8 cellular contexts compared by ENCODE assay signal in the genomic region with DNA sequence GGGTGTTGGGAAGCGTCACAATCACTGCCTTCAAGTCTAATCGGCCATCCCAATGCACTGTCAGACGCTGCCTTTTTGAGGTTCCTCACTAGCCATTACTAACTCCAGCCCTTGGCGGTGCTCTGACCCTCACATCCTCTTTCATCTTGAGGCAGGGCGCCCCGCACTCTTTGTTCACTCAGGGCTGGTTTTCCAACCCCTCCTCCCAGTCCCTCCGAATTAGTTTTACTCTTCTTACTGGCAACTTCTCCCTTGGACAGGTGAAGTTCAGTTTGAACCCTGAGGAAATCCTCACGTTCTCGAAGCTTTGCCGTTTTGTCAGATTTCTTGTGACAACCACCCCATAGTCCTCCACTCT. TPM values are rescaled to one million over a fixed set of nuclear protein-coding genes. Genes with fewer than 3 reads are reported as not detected.
DNase-seq lines count a peak whose midpoint lies in the region; ATAC-seq and TF ChIP-seq lines count a peak whose summit lies in the region.

No MANE protein-coding gene starts in this region.

- 1% methylated on average over 8 of the region's 10 CpGs for WGBS in right lobe of liver (ENCODE audit: insufficient coverage, low coverage, low lambda C conversion rate, missing lambda C conversion rate)

- BruUV-seq in Calu3 (replicated peaks; lab: Mats Ljungman, UMichigan), result no TSS peak

- peak overlapping the region; percentile 100 for H3K27ac Mint-ChIP-seq in Calu3 (ENCODE audit: unreplicated experiment)
- peak overlapping the region; percentile 99 for H3K27ac Mint-ChIP-seq in activated naive CD8-positive, alpha-beta T cell treated with anti-CD3 and anti-CD28 coated beads, Interleukin-2, amount 10 ng/mL, durations not matched to agents 7 days and 5 days

- H3K9me3 Mint-ChIP-seq in Calu3 (ENCODE audit: low read depth, unreplicated experiment), result no peaks in the 10 kb centered on the region
- no peaks in the 10 kb centered on the region for H3K9me3 Mint-ChIP-seq in activated naive CD8-positive, alpha-beta T cell treated with anti-CD3 and anti-CD28 coated beads, Interleukin-2, amount 10 ng/mL, durations not matched to agents 7 days and 5 days

- no peaks in the 10 kb centered on the region for H3K9me3 ChIP-seq in right lobe of liver
- H3K9me3 ChIP-seq in uterus, result no peaks in the 10 kb centered on the region

- H3K4me3 ChIP-seq in right lobe of liver (peak overlapping the region; percentile 56 to 95 (median 74)), uterus (peak overlapping the region; percentile 89 to 91)

- peak; percentile 2 for ATAC-seq in HG02852 (IDR thresholded peaks at IDR 0.05; ENCODE audit: unreplicated experiment)
- ATAC-seq in activated naive CD8-positive, alpha-beta T cell treated with anti-CD3 and anti-CD28 coated beads, Interleukin-2, amount 10 ng/mL, durations not matched to agents 7 days and 5 days (ENCODE audit: low read depth), result no peak
- ATAC-seq in right lobe of liver, result peak in 1 of 4 donors; percentile 0

- intact Hi-C loops in Calu3 (cut with micrococcal nuclease; ENCODE audit: unreplicated experiment), result loop anchor here (1.0 to 5.0 kb wide), 6 partner anchors 39 to 182 kb away; partner anchors contain the start of genes CS, MYL6, NABP2 and SMARCC2
- intact Hi-C loops in right lobe of liver (cut with DNase I), result no loop called here
- intact Hi-C loops in uterus (cut with DNase I; ENCODE audit: low total_unique reads), result loop anchor here (5.0 kb wide), 1 partner anchor 104 kb away; the partner anchor contains the start of genes NABP2 and RNF41

- H3K4me3 Mint-ChIP-seq in Calu3 (ENCODE audit: low read depth, unreplicated experiment), result peak overlapping the region; percentile 97
- peak overlapping the region; percentile 98 for H3K4me3 Mint-ChIP-seq in activated naive CD8-positive, alpha-beta T cell treated with anti-CD3 and anti-CD28 coated beads, Interleukin-2, amount 10 ng/mL, durations not matched to agents 7 days and 5 days

- peaks cover 57% of the 10 kb centered on the region for H3K36me3 Mint-ChIP-seq in Calu3 (ENCODE audit: insufficient read depth, unreplicated experiment)
- peaks cover 20% of the 10 kb centered on the region for H3K36me3 Mint-ChIP-seq in activated naive CD8-positive, alpha-beta T cell treated with anti-CD3 and anti-CD28 coated beads, Interleukin-2, amount 10 ng/mL, durations not matched to agents 7 days and 5 days

- POLR2A ChIA-PET in activated naive CD8-positive, alpha-beta T cell treated with anti-CD3 and anti-CD28 coated beads, Interleukin-2, amount 10 ng/mL, durations not matched to agents 7 days and 5 days (lab: Charles Lee), result interaction anchor here (0.6 to 5.3 kb wide), 35 partner anchors 10 to 390 kb away, joined by 3 to 111 read pairs (median 4); partner anchors contain the start of genes ANKRD52, CNPY2, COQ10A and DNAJC14

- peaks cover 17% of the 10 kb centered on the region for H3K4me1 Mint-ChIP-seq in Calu3 (ENCODE audit: low read depth, unreplicated experiment)
- peaks cover 25% of the 10 kb centered on the region for H3K4me1 Mint-ChIP-seq in activated naive CD8-positive, alpha-beta T cell treated with anti-CD3 and anti-CD28 coated beads, Interleukin-2, amount 10 ng/mL, durations not matched to agents 7 days and 5 days

- H3K27me3 Mint-ChIP-seq in Calu3 (ENCODE audit: unreplicated experiment), result no peaks in the 10 kb centered on the region
- H3K27me3 Mint-ChIP-seq in activated naive CD8-positive, alpha-beta T cell treated with anti-CD3 and anti-CD28 coated beads, Interleukin-2, amount 10 ng/mL, durations not matched to agents 7 days and 5 days, result no peaks in the 10 kb centered on the region

- TF ChIP-seq POLR2A in right lobe of liver (IDR thresholded peaks at IDR 0.05), result no peak
- TF ChIP-seq POLR2A in uterus (IDR thresholded peaks at IDR 0.05), result no peak

- H3K27me3 ChIP-seq in right lobe of liver, result no peaks in the 10 kb centered on the region
- no peaks in the 10 kb centered on the region for H3K27me3 ChIP-seq in uterus

- H3K36me3 ChIP-seq in right lobe of liver (peaks cover 0 to under 1% (median 0%) of the 10 kb centered on the region in 4 donors), uterus (no peaks in the 10 kb centered on the region)

- DNase-seq in Calu3 (no peak), right lobe of liver (no peak), uterus (no peak), ureter (ENCODE audit: low spot score) (no peak), activated gamma-delta T cell (lab: John Stamatoyannopoulos, UW) (no peak)
- no peak for DNase-seq in activated naive CD8-positive, alpha-beta T cell treated with anti-CD3 and anti-CD28 coated beads, Interleukin-2, amount 10 ng/mL, durations not matched to agents 7 days and 5 days
- no peak for DNase-seq in stimulated activated CD4-positive, alpha-beta T cell treated with anti-CD3 and anti-CD28 coated beads, Interleukin-1b, Interleukin-23, amount 100 ng/mL, for 48 hours

- H3K4me1 ChIP-seq in right lobe of liver (peaks cover 0 to 49% (median 19%) of the 10 kb centered on the region in 4 donors), uterus (peaks cover 5 to 14% of the 10 kb centered on the region in 2 donors)

- CTCF ChIA-PET in Calu3 (lab: Charles Lee), result interaction anchor here (0.6 to 3.3 kb wide), 14 partner anchors 8 to 377 kb away, joined by 3 to 53 read pairs (median 4); partner anchors contain the start of genes ESYT1, MYL6, PA2G4 and RAB5B

- H3K27ac ChIP-seq in right lobe of liver (peak overlapping the region; percentile 75 to 84 (median 82)), uterus (peak overlapping the region; percentile 98)

- TF ChIP-seq CTCF in Calu3 (IDR thresholded peaks at IDR 0.05; ENCODE audit: unreplicated experiment) (no peak), right lobe of liver (IDR thresholded peaks at IDR 0.05) (no peak), uterus (IDR thresholded peaks at IDR 0.05) (no peak)

RNA-seq across cellular contexts. Expression of gene ZC3H10, which starts 0.6 kb away (rescaled TPM):
- 6.6 and 8.2 TPM in 2 replicates for total RNA-seq in Calu3 (2022)
- 10 to 100 TPM; 10.6 to 12.0 TPM for total RNA-seq in activated naive CD8-positive, alpha-beta T cell treated with anti-CD3 and anti-CD28 coated beads, Interleukin-2, amount 10 ng/mL, durations not matched to agents 7 days and 5 days
- 1 to 10 TPM; 1.7 to 5.4 (median 3.2) TPM for total RNA-seq in right lobe of liver
- 1 to 10 TPM; 1.3 to 9.8 (median 4.2) TPM for total RNA-seq in uterus
- 9.8 TPM for total RNA-seq in ureter

RNA-seq across cellular contexts. Expression of gene RPL41, which starts 2.2 kb away (rescaled TPM):
- 2,379 and 2,426 TPM in 2 replicates for total RNA-seq in Calu3 (2022)
- 1,000 to 10,000 TPM; 4,462 to 4,551 TPM for total RNA-seq in activated naive CD8-positive, alpha-beta T cell treated with anti-CD3 and anti-CD28 coated beads, Interleukin-2, amount 10 ng/mL, durations not matched to agents 7 days and 5 days
- total RNA-seq in right lobe of liver, result 1,000 to 10,000 TPM in 4 of 6 experiments, 100 to 1,000 TPM in 2; 516 to 1,547 (median 1,257) TPM
- total RNA-seq in uterus, result 1,000 to 10,000 TPM; 1,022 to 4,789 (median 2,600) TPM
- 5,339 TPM for total RNA-seq in ureter

RNA-seq across cellular contexts. Expression of gene ESYT1, which starts 9.4 kb away (rescaled TPM):
- 72.7 and 91.1 TPM in 2 replicates for total RNA-seq in Calu3 (2022)
- 100 to 1,000 TPM; 251 TPM for total RNA-seq in activated naive CD8-positive, alpha-beta T cell treated with anti-CD3 and anti-CD28 coated beads, Interleukin-2, amount 10 ng/mL, durations not matched to agents 7 days and 5 days
- 100 to 1,000 TPM in 1 of 6 experiments, 10 to 100 TPM in 5; 56.5 to 117 (median 70.3) TPM for total RNA-seq in right lobe of liver
- total RNA-seq in uterus, result 100 to 1,000 TPM in 3 of 4 donors, 10 to 100 TPM in 1; 98.4 to 203 (median 134) TPM
- 131 TPM for total RNA-seq in ureter

RNA-seq across cellular contexts. Expression of gene PA2G4, which starts 14.3 kb away (rescaled TPM):
- total RNA-seq in Calu3 (2022) (229 and 233 TPM in 2 replicates), right lobe of liver (10 to 100 TPM; 29.7 to 82.4 (median 36.6) TPM), uterus (100 to 1,000 TPM in 1 of 4 donors, 10 to 100 TPM in 3; 64.4 to 120 (median 81.0) TPM), ureter (139 TPM)
- 100 to 1,000 TPM; 226 to 227 TPM for total RNA-seq in activated naive CD8-positive, alpha-beta T cell treated with anti-CD3 and anti-CD28 coated beads, Interleukin-2, amount 10 ng/mL, durations not matched to agents 7 days and 5 days

RNA-seq across cellular contexts. Expression of gene MYL6B, which starts 33.7 kb away (rescaled TPM):
- total RNA-seq in Calu3 (2022) (52.4 and 53.7 TPM in 2 replicates), right lobe of liver (10 to 100 TPM in 5 of 6 experiments, 1 to 10 TPM in 1; 4.9 to 18.7 (median 12.6) TPM), uterus (10 to 100 TPM in 3 of 4 donors, 1 to 10 TPM in 1; 6.7 to 57.5 (median 27.0) TPM), ureter (37.8 TPM)
- total RNA-seq in activated naive CD8-positive, alpha-beta T cell treated with anti-CD3 and anti-CD28 coated beads, Interleukin-2, amount 10 ng/mL, durations not matched to agents 7 days and 5 days, result 10 to 100 TPM; 46.6 to 47.8 TPM

Comparison
In these comparisons a context has a peak if more than half of its experiments do, and no peak if none do; other contexts are left out.
1. intact Hi-C loops: an anchor here in Calu3 (1.0 to 5.0 kb wide) and uterus (5.0 kb wide); none called in right lobe of liver.